Comparison of ENCODE assay signal across 11 cellular contexts in genomic region chr2:12321017-12321641, GRCh38.
DNase-seq lines count a peak whose midpoint lies in the region; ATAC-seq, FAIRE-seq and TF ChIP-seq lines count a peak whose summit lies in the region.
"Had no signal": no experiment of that assay in that cellular context is flagged by ENCODE, and none has a peak within 500 bp of the region (broad histone marks: within the 10 kb centered on the region; RNA-seq: fewer than 3 reads in every experiment).

No MANE protein-coding gene starts in this region.

- H3K4me3 Mint-ChIP-seq in natural killer cell treated with Interleukin-12 subunit alpha and Interleukin-12 subunit beta and Interleukin-15 and Interleukin-18, amount 100 ng/mL, for 72 hours: no peak overlapping the region

- H3K36me3 ChIP-seq in SJSA1 (no peaks in the 10 kb centered on the region), pancreas (no peaks in the 10 kb centered on the region)
- H3K36me3 ChIP-seq: right lobe of liver had no signal

- ATAC-seq in pancreas: peak in 3 of 4 donors; percentile 47 to 64 (median 48)
- no peak for ATAC-seq in natural killer cell treated with Interleukin-12 subunit alpha and Interleukin-12 subunit beta and Interleukin-15 and Interleukin-18, amount 100 ng/mL, for 72 hours
- ATAC-seq: right lobe of liver had no signal

- H3K9me3 Mint-ChIP-seq in natural killer cell treated with Interleukin-12 subunit alpha and Interleukin-12 subunit beta and Interleukin-15 and Interleukin-18, amount 100 ng/mL, for 72 hours: no peaks in the 10 kb centered on the region

- H3K4me3 ChIP-seq in SJSA1 (no peak overlapping the region), fibroblast of villous mesenchyme (ENCODE audit: low read depth, low read length) (no peak overlapping the region), pancreas (no peak overlapping the region)
- H3K4me3 ChIP-seq: right lobe of liver had no signal

- peaks cover 31 to 49% of the 10 kb centered on the region in 2 donors for H3K27me3 Mint-ChIP-seq in natural killer cell treated with Interleukin-12 subunit alpha and Interleukin-12 subunit beta and Interleukin-15 and Interleukin-18, amount 100 ng/mL, for 72 hours

- DNase-seq in SJSA1 (ENCODE audit: low read depth in 1 of 2, low spot score in 2 of 2): peak; percentile 70 to 81
- peak; percentile 85 for DNase-seq in fibroblast of villous mesenchyme (ENCODE audit: low read depth)
- DNase-seq in pancreas: peak in 1 of 6 donors; percentile 19
- no peak for DNase-seq in natural killer cell treated with Interleukin-12 subunit alpha and Interleukin-12 subunit beta and Interleukin-15 and Interleukin-18, amount 100 ng/mL, for 72 hours (ENCODE audit: low spot score)
- no peak for DNase-seq in NCI-H1092 treated with DMSO at 0.1 percent for 48 hours (lab: John Stamatoyannopoulos, UW)
- DNase-seq in KBM-7: no peak
- DNase-seq in dermis blood vessel endothelial cell: no peak
- DNase-seq: DMS53, right lobe of liver had no signal

- FAIRE-seq in pancreas (lab: Jason Lieb, UNC): no peak
- FAIRE-seq: endothelial cell of umbilical vein had no signal

- H3K9me3 ChIP-seq in SJSA1 (replicated peaks) (no peaks in the 10 kb centered on the region), pancreas (no peaks in the 10 kb centered on the region)
- H3K9me3 ChIP-seq: right lobe of liver had no signal

- H3K27me3 ChIP-seq in SJSA1 (replicated peaks) (no peaks in the 10 kb centered on the region), pancreas (no peaks in the 10 kb centered on the region)
- H3K27me3 ChIP-seq: right lobe of liver had no signal

- intact Hi-C loops in pancreas (cut with DNase I): no loop called here

- H3K27ac Mint-ChIP-seq in natural killer cell treated with Interleukin-12 subunit alpha and Interleukin-12 subunit beta and Interleukin-15 and Interleukin-18, amount 100 ng/mL, for 72 hours: no peak overlapping the region

- no peaks in the 10 kb centered on the region for H3K36me3 Mint-ChIP-seq in natural killer cell treated with Interleukin-12 subunit alpha and Interleukin-12 subunit beta and Interleukin-15 and Interleukin-18, amount 100 ng/mL, for 72 hours

- 80 to 88% methylated on average over 7 of the region's 7 CpGs for WGBS in pancreas, 2 donors

- peaks cover 14 to 32% of the 10 kb centered on the region in 2 donors for H3K4me1 Mint-ChIP-seq in natural killer cell treated with Interleukin-12 subunit alpha and Interleukin-12 subunit beta and Interleukin-15 and Interleukin-18, amount 100 ng/mL, for 72 hours (ENCODE audit: low read depth in 2 of 2)

- H3K4me1 ChIP-seq in SJSA1 (replicated peaks) (peaks cover 69% of the 10 kb centered on the region), pancreas (no peaks in the 10 kb centered on the region)
- H3K4me1 ChIP-seq: right lobe of liver had no signal

- in situ Hi-C loops in KBM-7 (cut with MboI; ENCODE audit: low pct_unique_long_range_greater_than_20kb, low sequenced_read_pairs): no loop called here

- H3K27ac ChIP-seq in C4-2B (peak overlapping the region; percentile 52), SJSA1 (no peak overlapping the region), pancreas (no peak overlapping the region)
- H3K27ac ChIP-seq: right lobe of liver had no signal

- TF ChIP-seq CTCF in C4-2B (conservative IDR thresholded peaks at IDR 0.05): no peak
- no peak for TF ChIP-seq CTCF in fibroblast of villous mesenchyme (IDR thresholded peaks at IDR 0.05; ENCODE audit: insufficient read depth, low read depth, low read length)
- no peak for TF ChIP-seq CTCF in pancreas (IDR thresholded peaks at IDR 0.05)

Comparison
In these comparisons a context has a peak if more than half of its experiments do, and no peak if none do; other contexts are left out.
1. DNase-seq: peak in SJSA1 (2 of 2) and fibroblast of villous mesenchyme (single experiment); none in natural killer cell treated with Interleukin-12 subunit alpha and Interleukin-12 subunit beta and Interleukin-15 and Interleukin-18, amount 100 ng/mL, for 72 hours (single experiment), NCI-H1092 treated with DMSO at 0.1 percent for 48 hours (single experiment), KBM-7 (single experiment) and dermis blood vessel endothelial cell (single experiment).
2. ATAC-seq: peak in pancreas (3 of 4); none in natural killer cell treated with Interleukin-12 subunit alpha and Interleukin-12 subunit beta and Interleukin-15 and Interleukin-18, amount 100 ng/mL, for 72 hours (0 of 2).